21 cellular contexts compared by ENCODE assay signal in genomic region chr1:210663730-210664573, GRCh38.
A peak's percentile ranks its signal among the peaks of the same experiment; 100 is the strongest.
DNase-seq lines count a peak whose midpoint lies in the region; ATAC-seq and TF ChIP-seq lines count a peak whose summit lies in the region.
"Had no signal": no experiment of that assay in that cellular context is flagged by ENCODE, and none has a peak within 500 bp of the region (broad histone marks: within the 10 kb centered on the region; RNA-seq: fewer than 3 reads in every experiment).

No MANE protein-coding gene starts in this region.

- H3K4me2 ChIP-seq in hepatocyte = peak overlapping the region; percentile 34

- no peaks in the 10 kb centered on the region for H3K9me3 ChIP-seq in hepatocyte (ENCODE audit: low read depth)
- H3K9me3 ChIP-seq: esophagus muscularis mucosa, ovary, upper lobe of left lung had no signal

- WGBS in hepatocyte (ENCODE audit: low lambda C conversion rate, missing lambda C conversion rate) = 34% methylated on average over 7 of the region's 7 CpGs

- no peaks in the 10 kb centered on the region for H3K79me2 ChIP-seq in hepatocyte

- H3K4me3 ChIP-seq in hepatocyte = no peak overlapping the region
- H3K4me3 ChIP-seq: esophagus muscularis mucosa, ovary, upper lobe of left lung had no signal

- no peaks in the 10 kb centered on the region for H4K20me1 ChIP-seq in hepatocyte (ENCODE audit: insufficient read depth, poor library complexity, severe bottlenecking)

- peak; percentile 28 for DNase-seq in DMS53 treated with DMSO at 0.1 percent for 48 hours (lab: John Stamatoyannopoulos, UW; ENCODE audit: unreplicated experiment)
- DNase-seq in NCI-H1417 treated with DMSO at 0.1 percent for 48 hours (lab: John Stamatoyannopoulos, UW) = peak; percentile 8
- peak; percentile 88 to 89 for DNase-seq in NCI-H526 (lab: John Stamatoyannopoulos, UW)
- DNase-seq in hepatocyte (ENCODE audit: low spot score) = peak; percentile 19
- no peak for DNase-seq in activated CD8-positive, alpha-beta T cell treated with anti-CD3 and anti-CD28 coated beads, Interleukin-2, amount 10 ng/mL, durations not matched to agents 7 days and 5 days
- DNase-seq in activated naive CD4-positive, alpha-beta T cell treated with anti-CD3 and anti-CD28 coated beads, Interleukin-2, amount 10 ng/mL, durations not matched to agents 7 days and 5 days = no peak
- no peak for DNase-seq in NCI-H2227 (lab: John Stamatoyannopoulos, UW; ENCODE audit: unreplicated experiment)
- DNase-seq: activated CD4-positive, alpha-beta memory T cell treated with anti-CD3 and anti-CD28 coated beads, Interleukin-2, amount 10 ng/mL, durations not matched to agents 7 days and 5 days; anterior cingulate cortex; head of caudate nucleus; NCI-H2227 treated with DMSO at 0.1 percent for 48 hours; ovary; stimulated activated naive CD4-positive, alpha-beta T cell treated with Interleukin-2 at 50 U/mL for 16 hours; T1000; upper lobe of left lung had no signal

- no peaks in the 10 kb centered on the region for H3K36me3 Mint-ChIP-seq in activated CD8-positive, alpha-beta T cell treated with anti-CD3 and anti-CD28 coated beads, Interleukin-2, amount 10 ng/mL, durations not matched to agents 7 days and 5 days (ENCODE audit: low read depth)
- H3K36me3 Mint-ChIP-seq in activated naive CD4-positive, alpha-beta T cell treated with anti-CD3 and anti-CD28 coated beads, Interleukin-2, amount 10 ng/mL, durations not matched to agents 7 days and 5 days = no peaks in the 10 kb centered on the region
- H3K36me3 Mint-ChIP-seq: CD14-positive monocyte had no signal

- no peak overlapping the region for H3K27ac ChIP-seq in hepatocyte
- H3K27ac ChIP-seq: esophagus muscularis mucosa, ovary, upper lobe of left lung had no signal

- H3K9me2 ChIP-seq in hepatocyte (replicated peaks; ENCODE audit: insufficient read depth) = no peaks in the 10 kb centered on the region

- H2AFZ ChIP-seq in hepatocyte = no peak overlapping the region

- TF ChIP-seq CTCF in hepatocyte (IDR thresholded peaks at IDR 0.05; ENCODE audit: poor library complexity) = no peak

- POLR2A ChIA-PET in activated CD8-positive, alpha-beta T cell treated with anti-CD3 and anti-CD28 coated beads, Interleukin-2, amount 10 ng/mL, durations not matched to agents 7 days and 5 days (lab: Charles Lee) = no interaction called here

- CTCF ChIA-PET in activated CD8-positive, alpha-beta T cell treated with anti-CD3 and anti-CD28 coated beads, Interleukin-2, amount 10 ng/mL, durations not matched to agents 7 days and 5 days (lab: Charles Lee) = no interaction called here
- CTCF ChIA-PET in activated naive CD4-positive, alpha-beta T cell treated with anti-CD3 and anti-CD28 coated beads, Interleukin-2, amount 10 ng/mL, durations not matched to agents 7 days and 5 days (lab: Charles Lee) = no interaction called here

- no peaks in the 10 kb centered on the region for H3K27me3 Mint-ChIP-seq in activated CD8-positive, alpha-beta T cell treated with anti-CD3 and anti-CD28 coated beads, Interleukin-2, amount 10 ng/mL, durations not matched to agents 7 days and 5 days (ENCODE audit: low read depth)
- H3K27me3 Mint-ChIP-seq in activated naive CD4-positive, alpha-beta T cell treated with anti-CD3 and anti-CD28 coated beads, Interleukin-2, amount 10 ng/mL, durations not matched to agents 7 days and 5 days = no peaks in the 10 kb centered on the region
- H3K27me3 Mint-ChIP-seq: activated CD4-positive, alpha-beta memory T cell treated with anti-CD3 and anti-CD28 coated beads, Interleukin-2, amount 10 ng/mL, durations not matched to agents 7 days and 5 days; activated T-helper 17 cell treated with anti-CD3 and anti-CD28 coated beads, Interleukin-2, amount 50 U/mL, for 72 hours; dendritic cell treated with granulocyte-macrophage colony-stimulating factor and Interleukin-4, amounts not matched to agents 40 ng/mL and 50 ng/mL, for 4 days; IgD-negative memory B cell had no signal

- H3K9me3 Mint-ChIP-seq in activated CD8-positive, alpha-beta T cell treated with anti-CD3 and anti-CD28 coated beads, Interleukin-2, amount 10 ng/mL, durations not matched to agents 7 days and 5 days (ENCODE audit: insufficient read depth) = no peaks in the 10 kb centered on the region
- H3K9me3 Mint-ChIP-seq in activated naive CD4-positive, alpha-beta T cell treated with anti-CD3 and anti-CD28 coated beads, Interleukin-2, amount 10 ng/mL, durations not matched to agents 7 days and 5 days = no peaks in the 10 kb centered on the region
- H3K9me3 Mint-ChIP-seq: activated CD4-positive, alpha-beta memory T cell treated with anti-CD3 and anti-CD28 coated beads, Interleukin-2, amount 10 ng/mL, durations not matched to agents 7 days and 5 days had no signal

- no peaks in the 10 kb centered on the region for H3K36me3 ChIP-seq in hepatocyte (replicated peaks; ENCODE audit: insufficient read depth, low read depth)
- H3K36me3 ChIP-seq: esophagus muscularis mucosa, ovary, upper lobe of left lung had no signal

- no peaks in the 10 kb centered on the region for H3K4me1 ChIP-seq in hepatocyte (ENCODE audit: insufficient read depth)
- H3K4me1 ChIP-seq: esophagus muscularis mucosa, upper lobe of left lung had no signal

- ATAC-seq in activated CD8-positive, alpha-beta T cell treated with anti-CD3 and anti-CD28 coated beads, Interleukin-2, amount 10 ng/mL, durations not matched to agents 7 days and 5 days = no peak
- no peak for ATAC-seq in GM21723 (IDR thresholded peaks at IDR 0.05; ENCODE audit: unreplicated experiment)
- ATAC-seq: activated T-helper 17 cell treated with anti-CD3 and anti-CD28 coated beads, Interleukin-2, amount 50 U/mL, for 72 hours had no signal

- H3K27me3 ChIP-seq in hepatocyte = peaks cover 7% of the 10 kb centered on the region
- H3K27me3 ChIP-seq: esophagus muscularis mucosa, ovary, upper lobe of left lung had no signal

- H3K27ac Mint-ChIP-seq in activated CD8-positive, alpha-beta T cell treated with anti-CD3 and anti-CD28 coated beads, Interleukin-2, amount 10 ng/mL, durations not matched to agents 7 days and 5 days = no peak overlapping the region
- no peak overlapping the region for H3K27ac Mint-ChIP-seq in activated naive CD4-positive, alpha-beta T cell treated with anti-CD3 and anti-CD28 coated beads, Interleukin-2, amount 10 ng/mL, durations not matched to agents 7 days and 5 days
- H3K27ac Mint-ChIP-seq: activated CD4-positive, alpha-beta memory T cell treated with anti-CD3 and anti-CD28 coated beads, Interleukin-2, amount 10 ng/mL, durations not matched to agents 7 days and 5 days; activated T-helper 17 cell treated with anti-CD3 and anti-CD28 coated beads, Interleukin-2, amount 50 U/mL, for 72 hours; dendritic cell treated with granulocyte-macrophage colony-stimulating factor and Interleukin-4, amounts not matched to agents 40 ng/mL and 50 ng/mL, for 4 days; IgD-negative memory B cell had no signal

- no peak overlapping the region for H3K4me3 Mint-ChIP-seq in activated CD8-positive, alpha-beta T cell treated with anti-CD3 and anti-CD28 coated beads, Interleukin-2, amount 10 ng/mL, durations not matched to agents 7 days and 5 days
- no peak overlapping the region for H3K4me3 Mint-ChIP-seq in activated naive CD4-positive, alpha-beta T cell treated with anti-CD3 and anti-CD28 coated beads, Interleukin-2, amount 10 ng/mL, durations not matched to agents 7 days and 5 days
- H3K4me3 Mint-ChIP-seq: activated CD4-positive, alpha-beta memory T cell treated with anti-CD3 and anti-CD28 coated beads, Interleukin-2, amount 10 ng/mL, durations not matched to agents 7 days and 5 days; activated T-helper 17 cell treated with anti-CD3 and anti-CD28 coated beads, Interleukin-2, amount 50 U/mL, for 72 hours; dendritic cell treated with granulocyte-macrophage colony-stimulating factor and Interleukin-4, amounts not matched to agents 40 ng/mL and 50 ng/mL, for 4 days had no signal

- peaks cover 7% of the 10 kb centered on the region for H3K4me1 Mint-ChIP-seq in activated CD8-positive, alpha-beta T cell treated with anti-CD3 and anti-CD28 coated beads, Interleukin-2, amount 10 ng/mL, durations not matched to agents 7 days and 5 days (ENCODE audit: low read depth)
- H3K4me1 Mint-ChIP-seq in activated naive CD4-positive, alpha-beta T cell treated with anti-CD3 and anti-CD28 coated beads, Interleukin-2, amount 10 ng/mL, durations not matched to agents 7 days and 5 days = peaks cover 6% of the 10 kb centered on the region
- H3K4me1 Mint-ChIP-seq: activated CD4-positive, alpha-beta memory T cell treated with anti-CD3 and anti-CD28 coated beads, Interleukin-2, amount 10 ng/mL, durations not matched to agents 7 days and 5 days; CD14-positive monocyte had no signal

Comparison
In these comparisons a context has a peak if more than half of its experiments do, and no peak if none do; other contexts are left out.
1. DNase-seq: peak in DMS53 treated with DMSO at 0.1 percent for 48 hours (single experiment), NCI-H1417 treated with DMSO at 0.1 percent for 48 hours (single experiment), NCI-H526 (2 of 2) and hepatocyte (single experiment); none in activated CD8-positive, alpha-beta T cell treated with anti-CD3 and anti-CD28 coated beads, Interleukin-2, amount 10 ng/mL, durations not matched to agents 7 days and 5 days (single experiment), activated naive CD4-positive, alpha-beta T cell treated with anti-CD3 and anti-CD28 coated beads, Interleukin-2, amount 10 ng/mL, durations not matched to agents 7 days and 5 days (single experiment) and NCI-H2227 (single experiment).